18 cellular contexts compared by ENCODE assay signal in the genomic region with DNA sequence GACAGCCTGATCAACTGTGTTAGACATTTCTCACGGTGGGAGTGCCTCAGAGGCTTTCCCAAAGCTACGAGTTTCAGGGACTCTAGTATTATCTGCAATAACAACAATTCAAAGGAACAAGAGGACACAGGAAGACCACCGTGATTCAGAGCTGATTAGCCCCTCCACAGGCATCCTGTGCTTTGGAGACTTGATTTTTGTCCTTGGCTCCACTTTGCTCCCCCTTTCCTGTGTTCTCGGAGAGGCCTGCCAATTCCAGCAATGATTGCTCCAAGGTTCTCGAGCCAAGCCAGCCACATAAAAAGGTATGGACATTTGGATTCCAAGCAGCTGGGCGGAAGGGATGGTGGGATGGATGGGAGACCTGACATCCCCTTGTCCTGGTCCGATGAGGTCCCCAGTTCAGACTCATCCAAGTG. TPM values are rescaled to one million over a fixed set of nuclear protein-coding genes. Genes with fewer than 3 reads are reported as not detected.
DNase-seq lines count a peak whose midpoint lies in the region; ATAC-seq, FAIRE-seq and TF ChIP-seq lines count a peak whose summit lies in the region.
"Had no signal": no experiment of that assay in that cellular context is flagged by ENCODE, and none has a peak within 500 bp of the region (broad histone marks: within the 10 kb centered on the region; RNA-seq: fewer than 3 reads in every experiment).

No MANE protein-coding gene starts in this region.

- peaks cover 9% of the 10 kb centered on the region for H3K4me1 Mint-ChIP-seq in stimulated activated memory B cell treated with anti-CD40 and anti-IgM and Interleukin-4, amounts not matched to agents 10 μg/mL and 1 μg/mL and 100 μg/mL, for 72 hours

- H3K4me2 ChIP-seq in hepatocyte, result peak overlapping the region; percentile 49

- TF ChIP-seq CTCF in Panc1 (IDR thresholded peaks at IDR 0.05), result no peak
- TF ChIP-seq CTCF in colonic mucosa (IDR thresholded peaks at IDR 0.05), result no peak
- no peak for TF ChIP-seq CTCF in hepatocyte (IDR thresholded peaks at IDR 0.05; ENCODE audit: poor library complexity)
- TF ChIP-seq CTCF in GM20000 (IDR thresholded peaks at IDR 0.05; ENCODE audit: extremely low read depth, missing control alignments), result no peak

- CTCF ChIA-PET in Panc1 (lab: Charles Lee), result interaction anchor here (0.8 kb wide), 1 partner anchor 127 kb away, joined by 3 read pairs; no protein-coding TSS in a partner anchor

- H3K36me3 Mint-ChIP-seq in stimulated activated memory B cell treated with anti-CD40 and anti-IgM and Interleukin-4, amounts not matched to agents 10 μg/mL and 1 μg/mL and 100 μg/mL, for 72 hours, result peaks cover 19% of the 10 kb centered on the region

- H3K27ac ChIP-seq in Panc1 (ENCODE audit: low read length) (peak overlapping the region; percentile 55; the same call in 1 of the 2 replicates), colonic mucosa (peak overlapping the region; percentile 17), hepatocyte (peak overlapping the region; percentile 80)

- in situ Hi-C loops in Panc1 (cut with HindIII; ENCODE audit: low pct_unique_long_range_greater_than_20kb, low sequenced_read_pairs), result no loop called here

- H4K20me1 ChIP-seq in hepatocyte (ENCODE audit: insufficient read depth, poor library complexity, severe bottlenecking), result no peaks in the 10 kb centered on the region

- no peak for FAIRE-seq in H54 (lab: Jason Lieb, UNC)

- H3K79me2 ChIP-seq in hepatocyte, result peaks cover 61% of the 10 kb centered on the region

- TF ChIP-seq POLR2A in H54 (IDR thresholded peaks at IDR 0.05; ENCODE audit: low read depth, low read length), result no peak

- intact Hi-C loops in Panc1 (cut with micrococcal nuclease; ENCODE audit: unreplicated experiment) (no loop called here), colonic mucosa (cut with DNase I) (no loop called here)

- H3K9me3 ChIP-seq in Panc1 (ENCODE audit: control insufficient read depth, insufficient read depth, low read depth, low read length), result no peaks in the 10 kb centered on the region
- no peaks in the 10 kb centered on the region for H3K9me3 ChIP-seq in colonic mucosa
- H3K9me3 ChIP-seq in hepatocyte (ENCODE audit: low read depth), result no peaks in the 10 kb centered on the region

- no peaks in the 10 kb centered on the region for H3K9me3 Mint-ChIP-seq in stimulated activated memory B cell treated with anti-CD40 and anti-IgM and Interleukin-4, amounts not matched to agents 10 μg/mL and 1 μg/mL and 100 μg/mL, for 72 hours
- H3K9me3 Mint-ChIP-seq: activated naive CD4-positive, alpha-beta T cell treated with anti-CD3 and anti-CD28 coated beads, Interleukin-2, amount 10 ng/mL, durations not matched to agents 7 days and 5 days had no signal

- H2AFZ ChIP-seq in hepatocyte, result no peak overlapping the region

- BruUV-seq in Panc1 (replicated peaks; lab: Mats Ljungman, UMichigan), result no TSS peak

- H3K4me3 ChIP-seq in Panc1 (ENCODE audit: low read depth in 2 of 2, low read length in 2 of 2) (no peak overlapping the region), colonic mucosa (no peak overlapping the region), hepatocyte (no peak overlapping the region)

- H3K27ac Mint-ChIP-seq in stimulated activated memory B cell treated with anti-CD40 and anti-IgM and Interleukin-4, amounts not matched to agents 10 μg/mL and 1 μg/mL and 100 μg/mL, for 72 hours, result peak overlapping the region; percentile 43
- H3K27ac Mint-ChIP-seq: activated naive CD4-positive, alpha-beta T cell treated with anti-CD3 and anti-CD28 coated beads, Interleukin-2, amount 10 ng/mL, durations not matched to agents 7 days and 5 days had no signal

- H3K9me2 ChIP-seq in hepatocyte (replicated peaks; ENCODE audit: insufficient read depth), result no peaks in the 10 kb centered on the region

- peaks cover 45% of the 10 kb centered on the region for H3K4me1 ChIP-seq in Panc1 (ENCODE audit: control insufficient read depth, insufficient read depth, low read length)
- H3K4me1 ChIP-seq in colonic mucosa, result no peaks in the 10 kb centered on the region
- H3K4me1 ChIP-seq in hepatocyte (ENCODE audit: insufficient read depth), result peaks cover 39% of the 10 kb centered on the region

- H3K27me3 ChIP-seq in Panc1 (ENCODE audit: control insufficient read depth, insufficient read depth, low read length) (no peaks in the 10 kb centered on the region), colonic mucosa (no peaks in the 10 kb centered on the region), hepatocyte (no peaks in the 10 kb centered on the region)

- WGBS in hepatocyte (ENCODE audit: low lambda C conversion rate, missing lambda C conversion rate), result 74% methylated on average over 7 of the region's 7 CpGs

- H3K4me3 Mint-ChIP-seq in stimulated activated memory B cell treated with anti-CD40 and anti-IgM and Interleukin-4, amounts not matched to agents 10 μg/mL and 1 μg/mL and 100 μg/mL, for 72 hours, result no peak overlapping the region
- H3K4me3 Mint-ChIP-seq: activated naive CD4-positive, alpha-beta T cell treated with anti-CD3 and anti-CD28 coated beads, Interleukin-2, amount 10 ng/mL, durations not matched to agents 7 days and 5 days had no signal

- peak overlapping the region in 1 of 2 donors; percentile 4 for H3K9ac ChIP-seq in colonic mucosa (ENCODE audit: low read depth in 2 of 2, low read length in 2 of 2)

- no peak for ATAC-seq in Panc1
- no peak for ATAC-seq in stimulated activated memory B cell treated with anti-CD40 and anti-IgM and Interleukin-4, amounts not matched to agents 10 μg/mL and 1 μg/mL and 100 μg/mL, for 72 hours
- ATAC-seq in GM21825 (IDR thresholded peaks at IDR 0.05; ENCODE audit: unreplicated experiment), result no peak

- no peak for DNase-seq in Panc1 (ENCODE audit: low read depth, low spot score)
- DNase-seq in colonic mucosa, result no peak
- no peak for DNase-seq in hepatocyte (ENCODE audit: low spot score)
- no peak for DNase-seq in H54 (ENCODE audit: insufficient read length, low spot score)
- DNase-seq in NOMO-1 treated with DMSO at 0.1 percent for 48 hours (lab: John Stamatoyannopoulos, UW; ENCODE audit: unreplicated experiment), result no peak
- no peak for DNase-seq in GM20000 (ENCODE audit: low spot score)
- DNase-seq: activated CD4-positive, CD25-positive, alpha-beta regulatory T cell treated with anti-CD3 and anti-CD28 coated beads, Interleukin-2, amount 50 U/mL, for 72 hours; activated naive CD4-positive, alpha-beta T cell treated with anti-CD3 and anti-CD28 coated beads, Interleukin-2, amount 10 ng/mL, durations not matched to agents 7 days and 5 days; Calu3; GOT3; KG1; NCI-H1092; NCI-H2107; NCI-H526 treated with DMSO at 0.1 percent for 48 hours; occipital lobe; stimulated activated CD4-positive, alpha-beta T cell treated with anti-CD3 and anti-CD28 coated beads, Interleukin-2, amount 100 ng/mL, for 48 hours had no signal

- H3K36me3 ChIP-seq in Panc1 (ENCODE audit: control insufficient read depth, insufficient read depth, low read length) (0 out of 2 replicates have a peak, but pooled peaks cover 2% of the 10 kb centered on the region), colonic mucosa (no peaks in the 10 kb centered on the region), hepatocyte (replicated peaks; ENCODE audit: insufficient read depth, low read depth) (no peaks in the 10 kb centered on the region)

- H3K27me3 Mint-ChIP-seq in stimulated activated memory B cell treated with anti-CD40 and anti-IgM and Interleukin-4, amounts not matched to agents 10 μg/mL and 1 μg/mL and 100 μg/mL, for 72 hours, result no peaks in the 10 kb centered on the region
- H3K27me3 Mint-ChIP-seq: activated naive CD4-positive, alpha-beta T cell treated with anti-CD3 and anti-CD28 coated beads, Interleukin-2, amount 10 ng/mL, durations not matched to agents 7 days and 5 days had no signal

- POLR2A ChIA-PET in Panc1 (lab: Charles Lee), result no interaction called here

RNA-seq across cellular contexts. Expression of a gene that starts 14.3 kb away (rescaled TPM):
- total RNA-seq in Panc1 (2021; ENCODE audit: unreplicated experiment) (43.2 TPM), colonic mucosa (10 to 100 TPM; 30.3 to 40.0 TPM), hepatocyte (26.4 and 27.3 TPM in 2 replicates)
- 33.9 TPM for polyA plus RNA-seq in Panc1 (2012; ENCODE audit: insufficient read length)
- polyA plus RNA-seq in hepatocyte, result 30.9 and 34.7 TPM in 2 replicates

Comparison
In these comparisons a context has a peak if more than half of its experiments do, and no peak if none do; other contexts are left out.
1. H3K27ac ChIP-seq: peak in every context shown above with its lines; median percentile 80 in hepatocyte; 55 in Panc1; 17 in colonic mucosa.